21 cellular contexts compared by ENCODE assay signal in genomic region chr5:150211156-150212030, GRCh38. TPM values are rescaled to one million over a fixed set of nuclear protein-coding genes. Genes with fewer than 3 reads are reported as not detected.
A peak's percentile ranks its signal among the peaks of the same experiment; 100 is the strongest.
DNase-seq lines count a peak whose midpoint lies in the region; ATAC-seq, FAIRE-seq and TF ChIP-seq lines count a peak whose summit lies in the region.
"Had no signal": no experiment of that assay in that cellular context is flagged by ENCODE, and none has a peak within 500 bp of the region (broad histone marks: within the 10 kb centered on the region; RNA-seq: fewer than 3 reads in every experiment).

No MANE protein-coding gene starts in this region.

- FAIRE-seq in GM12878 (lab: Jason Lieb, UNC) (no peak), small intestine (lab: Jason Lieb, UNC) (no peak)

- H3K79me2 ChIP-seq in GM12878 (ENCODE audit: control insufficient read depth, insufficient read depth, low read length) = no peaks in the 10 kb centered on the region

- no peak for TF ChIP-seq POLR2A in GM12878 (IDR thresholded peaks at IDR 0.05; ENCODE audit: low read depth, low read length)

- H3K9ac ChIP-seq in GM12878 (ENCODE audit: control insufficient read depth, insufficient read depth, low read length) = no peak overlapping the region

- WGBS in GM12878 (ENCODE audit: insufficient coverage, insufficient replicate concordance, low lambda C conversion rate, missing lambda C conversion rate) = 27% methylated on average over 15 of the region's 15 CpGs
- 21 to 62% (median 43%) methylated on average over 15 of the region's 15 CpGs for WGBS in small intestine, 3 donors

- peaks cover 0 to 3% of the 10 kb centered on the region in 2 experiments; a peak in 2 of 4 replicates for H3K27me3 ChIP-seq in GM12878 (replicated peaks in 1 of 2; ENCODE audit: control insufficient read depth in 2 of 2, insufficient read depth in 2 of 2, low read length in 1 of 2)
- no peaks in the 10 kb centered on the region for H3K27me3 ChIP-seq in small intestine (ENCODE audit: control insufficient read depth in 2 of 2, insufficient read depth in 2 of 2, low read length in 2 of 2)

- no peak overlapping the region for H2AFZ ChIP-seq in GM12878 (ENCODE audit: control insufficient read depth, low read depth, low read length)

- no TSS peak for BruUV-seq in GM12878 (replicated peaks; lab: Mats Ljungman, UMichigan)

- RAD21 ChIA-PET in GM12878 (lab: Charles Lee; ENCODE audit: unreplicated experiment) = interaction anchor here (1.4 kb wide), 1 partner anchor 48 kb away, joined by 5 read pairs; no protein-coding TSS in a partner anchor

- DNase-seq in HT-29 (ENCODE audit: low spot score) (peak; percentile 64), GM12878 (ENCODE audit: low read depth, low spot score) (no peak), islet precursor cell (peak; percentile 77), small intestine (peak; percentile 72), NCI-H524 (lab: John Stamatoyannopoulos, UW) (no peak)
- DNase-seq in activated T-cell treated with anti-CD3 and anti-CD28 coated beads, Interleukin-2, amount 50 U/mL, for 1 hour = no peak
- no peak for DNase-seq in activated CD8-positive, alpha-beta memory T cell treated with anti-CD3 and anti-CD28 coated beads, Interleukin-2, amount 50 U/mL, for 48 hours
- DNase-seq: caudate nucleus, GOT3, head of caudate nucleus, NCI-H1694, NCI-H226, SHP77, spleen, T-helper 1 cell had no signal

- no peaks in the 10 kb centered on the region for H3K4me1 ChIP-seq in GM12878 (ENCODE audit: control insufficient read depth, insufficient read depth, low read length)
- H3K4me1 ChIP-seq in small intestine (ENCODE audit: control insufficient read depth in 2 of 2, insufficient read depth in 1 of 2, low read depth in 1 of 2, low read length in 1 of 2) = peaks cover 0 to 10% of the 10 kb centered on the region in 2 donors

- peak in 1 of 3 experiments; percentile 12; a peak in 2 of 6 replicates for TF ChIP-seq CTCF in GM12878 (IDR thresholded peaks at IDR 0.05 in 2 of 3, conservative IDR thresholded peaks at IDR 0.05 in 1 of 3; ENCODE audit: control insufficient read depth in 2 of 3, extremely low read depth in 1 of 3, insufficient read depth in 1 of 3, low read depth in 3 of 3, low read length in 3 of 3)

- H3K27ac ChIP-seq in GM12878 (ENCODE audit: control insufficient read depth, insufficient read depth) (no peak overlapping the region), small intestine (ENCODE audit: low read depth in 1 of 2, low read length in 1 of 2) (peak overlapping the region; percentile 34 to 80)
- H3K27ac ChIP-seq: spleen, VCaP had no signal

- H4K20me1 ChIP-seq in GM12878 (ENCODE audit: control insufficient read depth, insufficient read depth) = no peaks in the 10 kb centered on the region

- CTCF ChIA-PET in GM12878 (lab: Yijun Ruan, JAX) = interaction anchor here (1.5 kb wide), 1 partner anchor 51 kb away, joined by 3 read pairs; no protein-coding TSS in a partner anchor

- H3K9me3 ChIP-seq in GM12878 (replicated peaks; ENCODE audit: control insufficient read depth, insufficient read depth, low read length) (no peaks in the 10 kb centered on the region), small intestine (ENCODE audit: control insufficient read depth, low read depth) (no peaks in the 10 kb centered on the region)
- H3K9me3 ChIP-seq: spleen had no signal

- 0 out of 3 replicates have a peak, but pooled peaks have one; percentile 9 for ATAC-seq in GM12878
- ATAC-seq: activated T-helper 17 cell treated with anti-CD3 and anti-CD28 coated beads, Interleukin-2, amount 50 U/mL, for 72 hours had no signal

- POLR2A ChIA-PET in GM12878 (lab: Charles Lee) = no interaction called here

- no peak overlapping the region for H3K4me3 ChIP-seq in GM12878
- no peak overlapping the region for H3K4me3 ChIP-seq in small intestine (ENCODE audit: low read depth in 1 of 2, low read length in 2 of 2)
- H3K4me3 ChIP-seq: spleen had no signal

- no peak overlapping the region for H3K4me2 ChIP-seq in GM12878 (ENCODE audit: control insufficient read depth, insufficient read depth)

- SMC1A ChIA-PET in GM12878 (lab: Charles Lee; ENCODE audit: uncharacterized antibody, unreplicated experiment) = interaction anchor here (1.4 kb wide), 1 partner anchor 49 kb away, joined by 3 read pairs; no protein-coding TSS in a partner anchor

- in situ Hi-C loops in GM12878 (cut with MboI) = no loop called here

- intact Hi-C loops in GM12878 (cut with micrococcal nuclease; ENCODE audit: unreplicated experiment) = loop anchor here (10.0 kb wide), 1 partner anchor 577 kb away; no protein-coding TSS in a partner anchor

- TF ChIP-seq RAD21 in GM12878 (IDR thresholded peaks at IDR 0.05; ENCODE audit: insufficient read depth, low read depth, low read length) = no peak

- no peak for TF ChIP-seq EP300 in GM12878 (IDR thresholded peaks at IDR 0.05; ENCODE audit: borderline replicate concordance in 1 of 2, control insufficient read depth in 1 of 2, low read depth in 2 of 2, low read length in 2 of 2)

- H3K36me3 ChIP-seq in GM12878 (ENCODE audit: control insufficient read depth in 2 of 2, insufficient read depth in 2 of 2, low read length in 1 of 2) (no peaks in the 10 kb centered on the region), small intestine (ENCODE audit: control insufficient read depth in 2 of 2, insufficient read depth in 2 of 2, low read length in 2 of 2) (no peaks in the 10 kb centered on the region)
- H3K36me3 ChIP-seq: spleen had no signal

TF ChIP-seq in GM12878, 131 proteins besides CTCF, POLR2A, EP300 and RAD21 (continues in another document):
- TF ChIP-seq ZNF217 (IDR thresholded peaks at IDR 0.05) (no peak), MAX (IDR thresholded peaks at IDR 0.05; ENCODE audit: low read depth, low read length) (no peak)

RNA-seq across cellular contexts. Expression of gene SLC6A7, which starts 21.5 kb away (rescaled TPM):
- 0.66 and 0.76 TPM in 2 replicates for total RNA-seq in HT-29 (2014; rRNA removed; shearing (Covaris generic))
- not detected in 2 replicates for total RNA-seq in GM12878 (2013; cell fraction: nucleolus; rRNA removed)
- total RNA-seq in GM12878 (2014; rRNA removed) (0.06 and 0.11 TPM in 2 replicates), GM12878 (2014; rRNA removed; fragmentation: Illumina TruSeq; extraction: Trizol) (0.05 TPM in 1 of 2 replicates, not detected in the other), GM12878 (2021) (0.08 TPM in 1 of 2 replicates, not detected in the other)
- polyA plus RNA-seq in GM12878 (2011; ENCODE audit: low read depth) = not detected
- polyA plus RNA-seq in GM12878 (2011; rRNA removed) (not detected in 2 replicates), GM12878 (2014; fragmentation: Illumina TruSeq; extraction: Trizol) (0.01 TPM in 1 of 2 replicates, not detected in the other), GM12878 (2014; fragmentation: Nextera tagmentation; extraction: Ambion mirVana) (not detected), GM12878 (2014; rRNA removed) (0.04 TPM in 1 of 2 replicates, not detected in the other), GM12878 (2016; fragmentation: Nextera tagmentation; extraction: Ambion mirVana) (under 1 TPM in 1 of 2 experiments, not detected in 1; 0.15 TPM), small intestine (1 to 10 TPM in 2 of 3 donors, under 1 TPM in 1; 0.81 to 2.6 (median 1.8) TPM)
- 0.01 TPM in 1 of 2 replicates, not detected in the other for polyA plus RNA-seq in GM12878 (2011; cell fraction: cytosol; rRNA removed)
- polyA plus RNA-seq in GM12878 (2011; cell fraction: nucleus; rRNA removed) = 0.03 TPM in 2 replicates
- 0.13 and 0.16 TPM in 2 replicates for polyA plus RNA-seq in GM12878 (2012)
- not detected in 2 replicates for polyA minus RNA-seq in GM12878 (2011; rRNA and poly(A)+ RNA removed)
- polyA minus RNA-seq in GM12878 (2011; cell fraction: cytosol; rRNA and poly(A)+ RNA removed) = not detected in 2 replicates
- not detected in 2 replicates for polyA minus RNA-seq in GM12878 (2011; cell fraction: nucleus; rRNA and poly(A)+ RNA removed)
- total RNA-seq: activated CD8-positive, alpha-beta memory T cell treated with anti-CD3 and anti-CD28 coated beads for 36 hours; activated T-helper 17 cell treated with anti-CD3 and anti-CD28 coated beads, Interleukin-2, amount 50 U/mL, for 72 hours; progenitor cell of endocrine pancreas; spleen had no signal
- polyA plus RNA-seq: adipose tissue had no signal

RNA-seq across cellular contexts. Expression of gene CDX1, which starts 44.8 kb away (rescaled TPM):
- total RNA-seq in HT-29 (2014; rRNA removed; shearing (Covaris generic)) = 3.9 and 6.6 TPM in 2 replicates
- total RNA-seq in GM12878 (2013; cell fraction: nucleolus; rRNA removed) = not detected in 2 replicates
- total RNA-seq in GM12878 (2014; rRNA removed) (not detected in 2 replicates), GM12878 (2014; rRNA removed; fragmentation: Illumina TruSeq; extraction: Trizol) (not detected in 2 replicates), GM12878 (2021) (not detected in 2 replicates)
- polyA plus RNA-seq in GM12878 (2011; ENCODE audit: low read depth) = not detected
- polyA plus RNA-seq in GM12878 (2011; rRNA removed) (not detected in 2 replicates), GM12878 (2014; fragmentation: Illumina TruSeq; extraction: Trizol) (not detected in 2 replicates), GM12878 (2014; fragmentation: Nextera tagmentation; extraction: Ambion mirVana) (not detected), GM12878 (2014; rRNA removed) (not detected in 2 replicates), GM12878 (2016; fragmentation: Nextera tagmentation; extraction: Ambion mirVana) (not detected), small intestine (100 to 1,000 TPM; 205 to 238 (median 219) TPM)
- polyA plus RNA-seq in GM12878 (2011; cell fraction: cytosol; rRNA removed) = not detected in 2 replicates
- not detected in 2 replicates for polyA plus RNA-seq in GM12878 (2011; cell fraction: nucleus; rRNA removed)
- not detected in 2 replicates for polyA plus RNA-seq in GM12878 (2012)
- not detected in 2 replicates for polyA minus RNA-seq in GM12878 (2011; rRNA and poly(A)+ RNA removed)
- polyA minus RNA-seq in GM12878 (2011; cell fraction: cytosol; rRNA and poly(A)+ RNA removed) = not detected in 2 replicates
- not detected in 2 replicates for polyA minus RNA-seq in GM12878 (2011; cell fraction: nucleus; rRNA and poly(A)+ RNA removed)
- total RNA-seq: activated CD8-positive, alpha-beta memory T cell treated with anti-CD3 and anti-CD28 coated beads for 36 hours; activated T-helper 17 cell treated with anti-CD3 and anti-CD28 coated beads, Interleukin-2, amount 50 U/mL, for 72 hours; temporal lobe had no signal

RNA-seq across cellular contexts. Expression of gene PDGFRB, which starts 55.7 kb away (rescaled TPM):
- total RNA-seq in HT-29 (2014; rRNA removed; shearing (Covaris generic)) = 1.1 TPM in 1 of 2 replicates, not detected in the other
- total RNA-seq in GM12878 (2013; cell fraction: nucleolus; rRNA removed) = 33.8 and 34.4 TPM in 2 replicates
- total RNA-seq in GM12878 (2014; rRNA removed) (1.8 and 3.0 TPM in 2 replicates), GM12878 (2014; rRNA removed; fragmentation: Illumina TruSeq; extraction: Trizol) (1.2 and 1.4 TPM in 2 replicates), GM12878 (2021) (2.2 and 3.3 TPM in 2 replicates)
- polyA plus RNA-seq in GM12878 (2011; ENCODE audit: low read depth) = 0.93 TPM
- polyA plus RNA-seq in GM12878 (2011; rRNA removed) (0.64 and 0.65 TPM in 2 replicates), GM12878 (2014; fragmentation: Illumina TruSeq; extraction: Trizol) (0.41 and 0.90 TPM in 2 replicates), GM12878 (2014; fragmentation: Nextera tagmentation; extraction: Ambion mirVana) (under 1 TPM; 0.02 to 0.16 TPM), GM12878 (2014; rRNA removed) (0.94 and 2.1 TPM in 2 replicates), GM12878 (2016; fragmentation: Nextera tagmentation; extraction: Ambion mirVana) (1 to 10 TPM; 1.5 to 1.7 TPM), small intestine (10 to 100 TPM in 1 of 3 donors, 1 to 10 TPM in 1, under 1 TPM in 1; 0.45 to 31.6 (median 1.6) TPM)
- 0.87 and 1.5 TPM in 2 replicates for polyA plus RNA-seq in GM12878 (2011; cell fraction: cytosol; rRNA removed)
- 2.1 and 4.4 TPM in 2 replicates for polyA plus RNA-seq in GM12878 (2011; cell fraction: nucleus; rRNA removed)
- 2.0 and 2.7 TPM in 2 replicates for polyA plus RNA-seq in GM12878 (2012)
- polyA minus RNA-seq in GM12878 (2011; rRNA and poly(A)+ RNA removed) = 2.6 and 2.8 TPM in 2 replicates
- 0.94 and 1.6 TPM in 2 replicates for polyA minus RNA-seq in GM12878 (2011; cell fraction: cytosol; rRNA and poly(A)+ RNA removed)
- polyA minus RNA-seq in GM12878 (2011; cell fraction: nucleus; rRNA and poly(A)+ RNA removed) = 2.8 and 4.2 TPM in 2 replicates

Comparison
In these comparisons a context has a peak if more than half of its experiments do, and no peak if none do; other contexts are left out.
1. DNase-seq: peak in HT-29 (single experiment), islet precursor cell (single experiment) and small intestine (single experiment); none in GM12878 (single experiment), NCI-H524 (0 of 2), activated T-cell treated with anti-CD3 and anti-CD28 coated beads, Interleukin-2, amount 50 U/mL, for 1 hour (single experiment) and activated CD8-positive, alpha-beta memory T cell treated with anti-CD3 and anti-CD28 coated beads, Interleukin-2, amount 50 U/mL, for 48 hours (single experiment).